In the genomic region with DNA sequence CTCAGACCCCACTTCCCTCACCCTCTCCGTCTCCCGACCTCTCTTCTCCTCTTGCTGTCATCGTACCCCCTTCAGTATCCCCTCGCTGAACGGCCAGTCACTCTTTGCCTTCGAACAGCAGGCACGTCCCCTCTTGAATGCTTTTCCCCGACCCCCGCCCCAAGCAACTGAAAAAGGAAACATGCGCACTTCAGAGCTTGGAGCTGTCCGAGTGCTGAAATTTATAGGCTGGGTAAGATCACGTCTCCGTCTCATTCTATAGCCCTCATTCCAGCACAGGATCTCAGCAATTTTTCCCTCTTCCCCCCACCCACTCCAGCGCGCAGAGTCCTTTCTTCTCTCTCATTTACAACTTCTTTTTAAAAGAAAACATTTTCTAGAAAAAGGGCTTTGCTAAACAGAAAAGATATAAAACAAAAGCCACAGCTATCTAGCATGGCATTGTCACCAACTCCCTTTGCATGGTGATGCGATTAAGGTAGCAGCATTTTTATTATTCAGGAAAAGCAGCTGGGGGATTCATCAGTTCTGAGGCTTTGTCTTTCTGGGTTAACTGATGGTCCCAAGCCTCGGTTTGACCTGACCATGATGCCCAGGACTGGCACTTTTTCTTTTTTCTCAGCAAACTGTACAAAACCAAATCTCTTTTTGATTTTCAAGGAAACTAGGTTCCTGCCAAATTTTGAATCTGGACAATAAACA, we compare ENCODE assay signal across 1 cellular context.
A peak's percentile ranks its signal among the peaks of the same experiment; 100 is the strongest.
TF ChIP-seq lines count a peak whose summit lies in the region.

A gene (plus strand): TSS at position 249 of the 702 bp plus-strand sequence. CDS start 522 bp downstream, outside the sequence.

TF ChIP-seq in HepG2, 621 proteins besides CTCF, POLR2A, EP300 and RAD21:
- TF ChIP-seq MIER2 (CRISPR knock-in tag; IDR thresholded peaks at IDR 0.05) (peak; percentile 91), ZNF30 (CRISPR knock-in tag; IDR thresholded peaks at IDR 0.05) (no peak), ETV5 (CRISPR knock-in tag; IDR thresholded peaks at IDR 0.05; ENCODE audit: borderline replicate concordance) (no peak), PTBP1 (IDR thresholded peaks at IDR 0.05; ENCODE audit: low read depth, low read length, poor library complexity, severe bottlenecking) (no peak), TEAD3 (CRISPR knock-in tag; optimal IDR thresholded peaks at IDR 0.05; ENCODE audit: borderline replicate concordance) (no peak), NCOA5 (CRISPR knock-in tag; IDR thresholded peaks at IDR 0.05) (no peak), FOXP1 (IDR thresholded peaks at IDR 0.05) (no peak), FOXP1 (CRISPR knock-in tag; IDR thresholded peaks at IDR 0.05) (no peak), TAF1 (CRISPR knock-in tag; IDR thresholded peaks at IDR 0.05) (no peak)
- TF ChIP-seq, protein P1, sequence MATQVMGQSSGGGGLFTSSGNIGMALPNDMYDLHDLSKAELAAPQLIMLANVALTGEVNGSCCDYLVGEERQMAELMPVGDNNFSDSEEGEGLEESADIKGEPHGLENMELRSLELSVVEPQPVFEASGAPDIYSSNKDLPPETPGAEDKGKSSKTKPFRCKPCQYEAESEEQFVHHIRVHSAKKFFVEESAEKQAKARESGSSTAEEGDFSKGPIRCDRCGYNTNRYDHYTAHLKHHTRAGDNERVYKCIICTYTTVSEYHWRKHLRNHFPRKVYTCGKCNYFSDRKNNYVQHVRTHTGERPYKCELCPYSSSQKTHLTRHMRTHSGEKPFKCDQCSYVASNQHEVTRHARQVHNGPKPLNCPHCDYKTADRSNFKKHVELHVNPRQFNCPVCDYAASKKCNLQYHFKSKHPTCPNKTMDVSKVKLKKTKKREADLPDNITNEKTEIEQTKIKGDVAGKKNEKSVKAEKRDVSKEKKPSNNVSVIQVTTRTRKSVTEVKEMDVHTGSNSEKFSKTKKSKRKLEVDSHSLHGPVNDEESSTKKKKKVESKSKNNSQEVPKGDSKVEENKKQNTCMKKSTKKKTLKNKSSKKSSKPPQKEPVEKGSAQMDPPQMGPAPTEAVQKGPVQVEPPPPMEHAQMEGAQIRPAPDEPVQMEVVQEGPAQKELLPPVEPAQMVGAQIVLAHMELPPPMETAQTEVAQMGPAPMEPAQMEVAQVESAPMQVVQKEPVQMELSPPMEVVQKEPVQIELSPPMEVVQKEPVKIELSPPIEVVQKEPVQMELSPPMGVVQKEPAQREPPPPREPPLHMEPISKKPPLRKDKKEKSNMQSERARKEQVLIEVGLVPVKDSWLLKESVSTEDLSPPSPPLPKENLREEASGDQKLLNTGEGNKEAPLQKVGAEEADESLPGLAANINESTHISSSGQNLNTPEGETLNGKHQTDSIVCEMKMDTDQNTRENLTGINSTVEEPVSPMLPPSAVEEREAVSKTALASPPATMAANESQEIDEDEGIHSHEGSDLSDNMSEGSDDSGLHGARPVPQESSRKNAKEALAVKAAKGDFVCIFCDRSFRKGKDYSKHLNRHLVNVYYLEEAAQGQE (IDR thresholded peaks at IDR 0.05; ENCODE audit: borderline replicate concordance in 1 of 2, low read depth in 1 of 2, low read length in 2 of 2) = peak; percentile 58 to 94
- TF ChIP-seq, protein P2, sequence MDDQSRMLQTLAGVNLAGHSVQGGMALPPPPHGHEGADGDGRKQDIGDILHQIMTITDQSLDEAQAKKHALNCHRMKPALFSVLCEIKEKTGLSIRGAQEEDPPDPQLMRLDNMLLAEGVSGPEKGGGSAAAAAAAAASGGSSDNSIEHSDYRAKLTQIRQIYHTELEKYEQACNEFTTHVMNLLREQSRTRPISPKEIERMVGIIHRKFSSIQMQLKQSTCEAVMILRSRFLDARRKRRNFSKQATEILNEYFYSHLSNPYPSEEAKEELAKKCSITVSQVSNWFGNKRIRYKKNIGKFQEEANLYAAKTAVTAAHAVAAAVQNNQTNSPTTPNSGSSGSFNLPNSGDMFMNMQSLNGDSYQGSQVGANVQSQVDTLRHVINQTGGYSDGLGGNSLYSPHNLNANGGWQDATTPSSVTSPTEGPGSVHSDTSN (CRISPR knock-in tag; IDR thresholded peaks at IDR 0.05; ENCODE audit: borderline replicate concordance) = no peak
